22 cellular contexts compared by ENCODE assay signal in the genomic region with DNA sequence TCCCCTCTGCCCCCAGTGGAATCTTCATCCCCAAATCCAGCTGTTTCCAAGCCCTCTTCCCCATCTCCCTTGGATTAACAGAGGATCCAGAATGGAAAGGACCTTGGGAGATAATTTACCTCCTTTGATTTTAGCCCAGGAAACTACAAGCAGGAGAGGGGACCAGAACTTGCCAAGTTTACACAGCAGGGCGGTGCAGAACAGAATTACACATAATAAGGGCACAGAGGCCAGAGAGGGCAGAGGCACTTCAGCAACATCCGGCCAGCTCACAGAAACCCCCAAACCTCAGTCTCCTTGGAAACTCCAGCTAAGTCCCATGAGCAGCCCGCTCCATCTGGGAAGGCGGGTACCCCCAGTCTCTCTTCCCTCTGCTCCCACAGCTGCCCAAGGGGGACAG.
"Had no signal": no experiment of that assay in that cellular context is flagged by ENCODE, and none has a peak within 500 bp of the region (broad histone marks: within the 10 kb centered on the region; RNA-seq: fewer than 3 reads in every experiment).

No MANE protein-coding gene starts in this region.

- H3K79me2 ChIP-seq: hepatocyte had no signal

- H3K9me3 ChIP-seq: body of pancreas, pancreas, psoas muscle, testis had no signal

- H3K36me3 ChIP-seq: cardiac muscle cell, pancreas had no signal

- H3K4me2 ChIP-seq: hepatocyte had no signal

- H3K27me3 ChIP-seq: body of pancreas, cardiac muscle cell, hepatocyte, pancreas, testis had no signal

- H3K4me3 ChIP-seq: body of pancreas, cardiac muscle cell, hepatocyte, pancreas, psoas muscle, testis had no signal

- H3K27ac ChIP-seq: body of pancreas, cardiac muscle cell, hepatocyte, pancreas, psoas muscle had no signal

- DNase-seq: activated CD4-positive, alpha-beta T cell treated with anti-CD3 and anti-CD28 coated beads, Interleukin-2, amount 10 ng/mL, durations not matched to agents 7 days and 5 days; activated CD4-positive, CD25-positive, alpha-beta regulatory T cell treated with anti-CD3 and anti-CD28 coated beads, Interleukin-2, amount 50 U/mL, for 72 hours; activated CD8-positive, alpha-beta memory T cell treated with anti-CD3 and anti-CD28 coated beads, Interleukin-2, amount 10 ng/mL, durations not matched to agents 7 days and 5 days; activated CD8-positive, alpha-beta T cell treated with anti-CD3 and anti-CD28 coated beads for 36 hours; activated effector memory CD4-positive, alpha-beta T cell treated with anti-CD3 and anti-CD28 coated beads, Interleukin-2, amount 50 U/mL, for 16 hours; activated naive CD4-positive, alpha-beta T cell treated with anti-CD3 and anti-CD28 coated beads, Interleukin-2, amount 50 U/mL, for 16 hours; activated naive CD8-positive, alpha-beta T cell treated with anti-CD3 and anti-CD28 coated beads, Interleukin-2, amount 50 U/mL, for 24 hours; activated T-cell treated with anti-CD3 and anti-CD28 coated beads for 4 hours; anterior cingulate cortex; body of pancreas; foreskin melanocyte; left ventricle myocardium superior; mesenchymal stem cell; naive thymus-derived CD8-positive, alpha-beta T cell; right cardiac atrium; stimulated activated CD4-positive, alpha-beta T cell treated with anti-CD3 and anti-CD28 coated beads, Interleukin-1b, Interleukin-23, amount 100 ng/mL, for 48 hours; T-cell; testis had no signal

- H2AFZ ChIP-seq: hepatocyte had no signal
